16 cellular contexts compared by ENCODE assay signal in genomic region chr2:223626713-223627112, GRCh38. TPM values are rescaled to one million over a fixed set of nuclear protein-coding genes. Genes with fewer than 3 reads are reported as not detected.
DNase-seq lines count a peak whose midpoint lies in the region; ATAC-seq and TF ChIP-seq lines count a peak whose summit lies in the region.
"Had no signal": no experiment of that assay in that cellular context is flagged by ENCODE, and none has a peak within 500 bp of the region (broad histone marks: within the 10 kb centered on the region; RNA-seq: fewer than 3 reads in every experiment).

No MANE protein-coding gene starts in this region.

- peak overlapping the region; percentile 12 for H3K27ac Mint-ChIP-seq in endothelial cell (ENCODE audit: unreplicated experiment)
- no peak overlapping the region for H3K27ac Mint-ChIP-seq in type B pancreatic cell
- H3K27ac Mint-ChIP-seq: effector memory CD8-positive, alpha-beta T cell; nephron progenitor cell had no signal

- H3K9me3 ChIP-seq in PC-9 (ENCODE audit: insufficient read depth, low read depth), result 0 out of 2 replicates have a peak, but pooled peaks cover 4% of the 10 kb centered on the region
- H3K9me3 ChIP-seq: body of pancreas had no signal

- H2AFZ ChIP-seq in PC-9, result no peak overlapping the region

- H3K36me3 ChIP-seq in PC-9 (ENCODE audit: low read depth), result no peaks in the 10 kb centered on the region

- no peak overlapping the region for H3K27ac ChIP-seq in PC-9
- H3K27ac ChIP-seq: body of pancreas had no signal

- H3K4me1 Mint-ChIP-seq in endothelial cell (ENCODE audit: unreplicated experiment) (peaks cover 19% of the 10 kb centered on the region), type B pancreatic cell (ENCODE audit: unreplicated experiment) (no peaks in the 10 kb centered on the region)
- H3K4me1 Mint-ChIP-seq in activated T-cell treated with anti-CD3 and anti-CD28 coated beads, Interleukin-2, amount 50 U/mL, for 4 hours (ENCODE audit: low read depth), result no peaks in the 10 kb centered on the region

- H3K36me3 Mint-ChIP-seq in endothelial cell (ENCODE audit: low read depth, unreplicated experiment) (no peaks in the 10 kb centered on the region), type B pancreatic cell (no peaks in the 10 kb centered on the region)
- no peaks in the 10 kb centered on the region for H3K36me3 Mint-ChIP-seq in activated T-cell treated with anti-CD3 and anti-CD28 coated beads, Interleukin-2, amount 50 U/mL, for 4 hours (ENCODE audit: insufficient read depth)

- peaks cover 12% of the 10 kb centered on the region for H3K4me1 ChIP-seq in PC-9 (replicated peaks; ENCODE audit: insufficient read depth)
- H3K4me1 ChIP-seq: body of pancreas had no signal

- H3K27me3 Mint-ChIP-seq in endothelial cell (ENCODE audit: unreplicated experiment) (no peaks in the 10 kb centered on the region), type B pancreatic cell (peaks cover 27% of the 10 kb centered on the region)
- H3K27me3 Mint-ChIP-seq in activated T-cell treated with anti-CD3 and anti-CD28 coated beads, Interleukin-2, amount 50 U/mL, for 4 hours (ENCODE audit: low read depth), result peaks cover 5% of the 10 kb centered on the region

- H3K4me3 ChIP-seq in PC-9, result no peak overlapping the region
- no peak overlapping the region for H3K4me3 ChIP-seq in skeletal muscle cell (ENCODE audit: low read depth, low read length)
- H3K4me3 ChIP-seq: body of pancreas had no signal

- TF ChIP-seq CTCF in PC-9 (conservative IDR thresholded peaks at IDR 0.05), result no peak
- TF ChIP-seq CTCF in endothelial cell (IDR thresholded peaks at IDR 0.05; ENCODE audit: unreplicated experiment), result no peak
- no peak for TF ChIP-seq CTCF in type B pancreatic cell (conservative IDR thresholded peaks at IDR 0.05)

- DNase-seq in GM04504 (ENCODE audit: low read depth) (peak; percentile 45), PC-9 (peak; percentile 52 to 73), endothelial cell (ENCODE audit: low spot score) (no peak), skeletal muscle cell (ENCODE audit: low read depth) (peak; percentile 47), type B pancreatic cell (ENCODE audit: extremely low spot score, unreplicated experiment) (no peak), DMS79 (lab: John Stamatoyannopoulos, UW) (no peak)
- DNase-seq in activated CD4-positive, alpha-beta T cell treated with anti-CD3 and anti-CD28 coated beads, Interleukin-2, amount 50 U/mL, for 4 hours, result no peak
- no peak for DNase-seq in activated T-cell treated with anti-CD3 and anti-CD28 coated beads, Interleukin-2, amount 50 U/mL, for 4 hours
- DNase-seq: activated CD4-positive, alpha-beta T cell treated with anti-CD3 and anti-CD28 coated beads for 4 hours; body of pancreas; effector memory CD8-positive, alpha-beta T cell; head of caudate nucleus; nephron progenitor cell; substantia nigra had no signal

- CTCF ChIA-PET in PC-9 (lab: Charles Lee), result interaction anchor here (0.6 to 1.0 kb wide), 3 partner anchors 119 to 367 kb away, joined by 3 to 8 read pairs (median 7); no protein-coding TSS in a partner anchor

- intact Hi-C loops in PC-9 (cut with micrococcal nuclease; ENCODE audit: unreplicated experiment), result no loop called here

- H3K4me2 ChIP-seq in PC-9, result peak overlapping the region; percentile 20

- ATAC-seq in activated T-cell treated with anti-CD3 and anti-CD28 coated beads, Interleukin-2, amount 50 U/mL, for 4 hours, result no peak
- ATAC-seq: body of pancreas; effector memory CD8-positive, alpha-beta T cell had no signal

- H3K9me3 Mint-ChIP-seq in endothelial cell (ENCODE audit: unreplicated experiment) (no peaks in the 10 kb centered on the region), type B pancreatic cell (no peaks in the 10 kb centered on the region)
- no peaks in the 10 kb centered on the region for H3K9me3 Mint-ChIP-seq in activated T-cell treated with anti-CD3 and anti-CD28 coated beads, Interleukin-2, amount 50 U/mL, for 4 hours
- H3K9me3 Mint-ChIP-seq: nephron progenitor cell had no signal

- H3K79me2 ChIP-seq in PC-9 (ENCODE audit: low read depth), result no peaks in the 10 kb centered on the region

- H3K27me3 ChIP-seq in PC-9 (ENCODE audit: insufficient read depth, low read depth), result no peaks in the 10 kb centered on the region
- H3K27me3 ChIP-seq: body of pancreas had no signal

- H4K20me1 ChIP-seq in PC-9 (ENCODE audit: insufficient read depth), result no peaks in the 10 kb centered on the region

- H3F3A ChIP-seq in PC-9 (ENCODE audit: insufficient read depth, low read depth), result no peaks in the 10 kb centered on the region

- POLR2A ChIA-PET in PC-9 (lab: Charles Lee; ENCODE audit: unreplicated experiment), result interaction anchor here (0.6 kb wide), 1 partner anchor 8 kb away, joined by 3 read pairs; no protein-coding TSS in a partner anchor

- H3K4me3 Mint-ChIP-seq in endothelial cell (ENCODE audit: unreplicated experiment) (no peak overlapping the region), type B pancreatic cell (no peak overlapping the region)
- H3K4me3 Mint-ChIP-seq in activated T-cell treated with anti-CD3 and anti-CD28 coated beads, Interleukin-2, amount 50 U/mL, for 4 hours, result no peak overlapping the region
- H3K4me3 Mint-ChIP-seq: effector memory CD8-positive, alpha-beta T cell; nephron progenitor cell had no signal

- no TSS peak for BruUV-seq in PC-9 (replicated peaks; lab: Mats Ljungman, UMichigan)

- no peaks in the 10 kb centered on the region for H3K9me2 ChIP-seq in PC-9 (ENCODE audit: insufficient read depth)

RNA-seq across cellular contexts. Expression of gene SCG2, which starts 24.6 kb away (rescaled TPM):
- total RNA-seq in PC-9 (2021) (0.48 and 0.81 TPM in 2 replicates), endothelial cell (ENCODE audit: unreplicated experiment) (0.23 TPM), type B pancreatic cell (ENCODE audit: low replicate concordance) (75.1 and 347 TPM in 2 replicates)
- total RNA-seq in activated T-cell treated with anti-CD3 and anti-CD28 coated beads, Interleukin-2, amount 50 U/mL, for 4 hours, result not detected
- total RNA-seq: liver; T-helper 1 cell treated with Interleukin-12 subunit alpha and Interleukin-12 subunit beta and Interleukin-4 antibody, amounts not matched to agents 30 ng/mL and 1 ng/mL, for 36 hours had no signal

Comparison
In these comparisons a context has a peak if more than half of its experiments do, and no peak if none do; other contexts are left out.
1. DNase-seq: peak in GM04504 (single experiment), PC-9 (2 of 2) and skeletal muscle cell (single experiment); none in endothelial cell (single experiment), activated CD4-positive, alpha-beta T cell treated with anti-CD3 and anti-CD28 coated beads, Interleukin-2, amount 50 U/mL, for 4 hours (0 of 2), type B pancreatic cell (single experiment), DMS79 (single experiment) and activated T-cell treated with anti-CD3 and anti-CD28 coated beads, Interleukin-2, amount 50 U/mL, for 4 hours (single experiment).
2. RNA of gene SCG2, which starts 24.6 kb away (total RNA-seq): 75.1 to 347 TPM in type B pancreatic cell; 0.48 to 0.81 TPM in PC-9, 0.23 TPM in endothelial cell (single experiment) and not detected in activated T-cell treated with anti-CD3 and anti-CD28 coated beads, Interleukin-2, amount 50 U/mL, for 4 hours; every median in the first group is over 10 times any median in the second.